ENCODE assay signal across 7 cellular contexts in the genomic region with DNA sequence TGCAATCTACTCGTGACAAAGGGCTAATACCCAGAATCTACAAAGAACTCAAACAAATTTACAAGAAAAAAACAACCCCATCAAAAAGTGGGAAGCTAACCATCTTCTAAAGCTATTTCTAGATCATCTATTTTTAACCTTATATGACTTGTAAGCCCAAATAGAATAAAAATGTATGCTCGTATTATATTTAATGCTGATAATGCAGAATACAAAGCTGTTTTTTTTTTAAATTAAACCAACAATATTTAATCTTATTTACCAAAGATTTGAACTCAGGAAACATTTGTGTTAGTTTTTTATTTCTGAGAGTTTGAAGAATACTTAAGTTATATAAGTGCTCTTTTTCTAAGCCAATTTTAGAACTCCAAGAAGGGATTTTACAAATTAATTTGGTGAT.
"Had no signal": no experiment of that assay in that cellular context is flagged by ENCODE, and none has a peak within 500 bp of the region (broad histone marks: within the 10 kb centered on the region; RNA-seq: fewer than 3 reads in every experiment).

No MANE protein-coding gene starts in this region.

- H3K4me2 ChIP-seq: KMS-11 had no signal

- FAIRE-seq: HTR-8/SVneo had no signal

- H3K9ac ChIP-seq: KMS-11 had no signal

- DNase-seq: Karpas-422, Kasumi-1, KBM-7, KG1 had no signal

- H3K27ac ChIP-seq: HL-60, KMS-11 had no signal
